ENCODE assay signal across 33 cellular contexts in genomic region chr6:57248311-57248895, GRCh38. TPM values are rescaled to one million over a fixed set of nuclear protein-coding genes. Genes with fewer than 3 reads are reported as not detected.
A peak's percentile ranks its signal among the peaks of the same experiment; 100 is the strongest.
DNase-seq lines count a peak whose midpoint lies in the region; ATAC-seq, FAIRE-seq and TF ChIP-seq lines count a peak whose summit lies in the region.
"Had no signal": no experiment of that assay in that cellular context is flagged by ENCODE, and none has a peak within 500 bp of the region (broad histone marks: within the 10 kb centered on the region; RNA-seq: fewer than 3 reads in every experiment).

No MANE protein-coding gene starts in this region.

- H3K27ac Mint-ChIP-seq in stimulated activated memory B cell treated with anti-CD40 and anti-IgM and Interleukin-4, amounts not matched to agents 10 μg/mL and 1 μg/mL and 100 μg/mL, for 72 hours, result no peak overlapping the region
- H3K27ac Mint-ChIP-seq: activated T-cell treated with anti-CD3 and anti-CD28 coated beads, Interleukin-2, amount 50 U/mL, for 24 hours; CD4-positive, CD25-positive, alpha-beta regulatory T cell; immature natural killer cell; nephron progenitor cell; stimulated activated effector memory CD8-positive, alpha-beta T cell treated with anti-CD3 and anti-CD28 coated beads, Interleukin-12 subunit alpha, Interleukin-12 subunit beta, amount 100 ng/mL, for 72 hours had no signal

- TF ChIP-seq EP300 in K562 (IDR thresholded peaks at IDR 0.05; ENCODE audit: low read length), result no peak

- H3K9ac ChIP-seq in DND-41 (ENCODE audit: low read depth, low read length) (no peak overlapping the region), K562 (ENCODE audit: insufficient read depth in 1 of 2, low read depth in 2 of 2, low read length in 2 of 2) (no peak overlapping the region)

- H3K36me3 ChIP-seq in DND-41 (ENCODE audit: insufficient read depth, low read length) (no peaks in the 10 kb centered on the region), K562 (ENCODE audit: control insufficient read depth, insufficient read depth, low read length) (no peaks in the 10 kb centered on the region)
- H3K36me3 ChIP-seq: cardiac muscle cell, WERI-Rb-1 had no signal

- no TSS peak for BruUV-seq in K562 (replicated peaks; lab: Mats Ljungman, UMichigan)

- H2AFZ ChIP-seq in DND-41 (ENCODE audit: low read depth, low read length) (no peak overlapping the region), K562 (ENCODE audit: low read depth, low read length) (no peak overlapping the region)
- H2AFZ ChIP-seq: PC-9 had no signal

- peaks cover 9% of the 10 kb centered on the region for H3K27me3 Mint-ChIP-seq in stimulated activated memory B cell treated with anti-CD40 and anti-IgM and Interleukin-4, amounts not matched to agents 10 μg/mL and 1 μg/mL and 100 μg/mL, for 72 hours
- H3K27me3 Mint-ChIP-seq: activated T-cell treated with anti-CD3 and anti-CD28 coated beads, Interleukin-2, amount 50 U/mL, for 24 hours had no signal

- H3K4me1 ChIP-seq in DND-41 (ENCODE audit: insufficient read depth, low read length), result no peaks in the 10 kb centered on the region
- H3K4me1 ChIP-seq in K562 (replicated peaks in 1 of 2; ENCODE audit: control insufficient read depth in 2 of 2, insufficient read depth in 2 of 2, low read length in 2 of 2), result no peaks in the 10 kb centered on the region

- H3K4me3 Mint-ChIP-seq in stimulated activated memory B cell treated with anti-CD40 and anti-IgM and Interleukin-4, amounts not matched to agents 10 μg/mL and 1 μg/mL and 100 μg/mL, for 72 hours, result no peak overlapping the region
- H3K4me3 Mint-ChIP-seq: activated T-cell treated with anti-CD3 and anti-CD28 coated beads, Interleukin-2, amount 50 U/mL, for 24 hours; CD4-positive, CD25-positive, alpha-beta regulatory T cell; immature natural killer cell; nephron progenitor cell; stimulated activated effector memory CD8-positive, alpha-beta T cell treated with anti-CD3 and anti-CD28 coated beads, Interleukin-12 subunit alpha, Interleukin-12 subunit beta, amount 100 ng/mL, for 72 hours had no signal

- intact Hi-C loops in K562 (cut with micrococcal nuclease), result no loop called here

- H3K4me2 ChIP-seq in DND-41 (ENCODE audit: insufficient read depth, low read length) (no peak overlapping the region), K562 (ENCODE audit: insufficient read depth, low read length) (no peak overlapping the region)
- H3K4me2 ChIP-seq: PC-9 had no signal

- peak; percentile 37; the same call in 2 of the 3 replicates for ATAC-seq in DND-41 (ENCODE audit: insufficient read depth, low read depth)
- peak; percentile 95 for ATAC-seq in K562
- no peak for ATAC-seq in GM18861 (IDR thresholded peaks at IDR 0.05; ENCODE audit: unreplicated experiment)
- ATAC-seq in stimulated activated memory B cell treated with anti-CD40 and anti-IgM and Interleukin-4, amounts not matched to agents 10 μg/mL and 1 μg/mL and 100 μg/mL, for 72 hours, result no peak
- ATAC-seq: left colon; stimulated activated effector memory CD8-positive, alpha-beta T cell treated with anti-CD3 and anti-CD28 coated beads, Interleukin-12 subunit alpha, Interleukin-12 subunit beta, amount 100 ng/mL, for 72 hours had no signal

- no peak for TF ChIP-seq RAD21 in K562 (CRISPR knock-in tag; conservative IDR thresholded peaks at IDR 0.05 in 1 of 2, IDR thresholded peaks at IDR 0.05 in 1 of 2)

- peak; percentile 37 for FAIRE-seq in K562 (lab: Jason Lieb, UNC)
- FAIRE-seq: astrocyte, colon, GM12891, H1 had no signal

- TF ChIP-seq CTCF in DND-41 (IDR thresholded peaks at IDR 0.05; ENCODE audit: borderline replicate concordance, extremely low read depth, low read length, poor library complexity, severe bottlenecking) (no peak), K562 (IDR thresholded peaks at IDR 0.05 in 2 of 3, conservative IDR thresholded peaks at IDR 0.05 in 1 of 3; ENCODE audit: insufficient read depth in 2 of 3, low read depth in 1 of 3, low read length in 3 of 3) (no peak)

- H3K27me3 ChIP-seq in DND-41 (ENCODE audit: insufficient read depth, low read length, poor library complexity), result no peaks in the 10 kb centered on the region
- H3K27me3 ChIP-seq in K562 (ENCODE audit: control insufficient read depth in 2 of 2, insufficient read depth in 2 of 2, low read length in 2 of 2), result no peaks in the 10 kb centered on the region; a peak in 1 of 5 replicates
- H3K27me3 ChIP-seq: cardiac muscle cell had no signal

- CTCF ChIA-PET in K562 (lab: Yijun Ruan, JAX; ENCODE audit: low intra/inter-chr PET ratio), result no interaction called here

- H3K4me3 ChIP-seq in DND-41 (ENCODE audit: low read depth in 1 of 2, low read length in 2 of 2) (no peak overlapping the region), K562 (no peak overlapping the region)
- H3K4me3 ChIP-seq: cardiac muscle cell, PC-9 had no signal

- no peaks in the 10 kb centered on the region for H3K9me3 ChIP-seq in DND-41 (ENCODE audit: insufficient read depth, low read length, severe bottlenecking)
- H3K9me3 ChIP-seq in K562 (replicated peaks; ENCODE audit: control insufficient read depth, insufficient read depth, low read depth, low read length), result no peaks in the 10 kb centered on the region

- in situ Hi-C loops in ACHN (cut with HindIII; ENCODE audit: low pct_ligation_motif_present, low pct_unique_long_range_greater_than_20kb, low sequenced_read_pairs) (no loop called here), K562 (cut with MboI) (no loop called here)

- TF ChIP-seq POLR2A in K562 (conservative IDR thresholded peaks at IDR 0.05), result no peak

- DNase-seq in ACHN (peak; percentile 15), DND-41 (no peak), NCI-H69 (lab: John Stamatoyannopoulos, UW) (peak; percentile 43), K562 (ENCODE audit: extremely low read depth in 1 of 4, low spot score in 3 of 4) (peak in 2 of 4 experiments; percentile 40 to 41), mesenteric fat pad (ENCODE audit: low spot score) (no peak)
- DNase-seq: activated CD4-positive, alpha-beta T cell treated with anti-CD3 and anti-CD28 coated beads for 48 hours; activated gamma-delta T cell treated with Interleukin-2 at 50 U/mL for 16 hours; activated T-cell treated with anti-CD3 and anti-CD28 coated beads, Interleukin-2, amount 50 U/mL, for 24 hours; CD4-positive, CD25-positive, alpha-beta regulatory T cell; DMS153; hippocampal formation; immature natural killer cell; Kasumi-1; left colon; mammary epithelial cell; NCI-H1048; NCI-H2107; NCI-H510A treated with DMSO at 0.1 percent for 48 hours; nephron progenitor cell; PC-9; Right ventricle myocardium superior; stimulated activated CD4-positive, alpha-beta T cell treated with anti-CD3 and anti-CD28 coated beads, Interleukin-15, amount 100 ng/mL, for 24 hours; trophoblast cell; WERI-Rb-1 had no signal

- H3K36me3 Mint-ChIP-seq in stimulated activated memory B cell treated with anti-CD40 and anti-IgM and Interleukin-4, amounts not matched to agents 10 μg/mL and 1 μg/mL and 100 μg/mL, for 72 hours, result no peaks in the 10 kb centered on the region
- H3K36me3 Mint-ChIP-seq: CD4-positive, CD25-positive, alpha-beta regulatory T cell; immature natural killer cell; stimulated activated effector memory CD8-positive, alpha-beta T cell treated with anti-CD3 and anti-CD28 coated beads, Interleukin-12 subunit alpha, Interleukin-12 subunit beta, amount 100 ng/mL, for 72 hours had no signal

- POLR2A ChIA-PET in K562 (lab: Yijun Ruan, JAX), result interaction anchor here (1.6 kb wide), 1 partner anchor 15 kb away, joined by 5 read pairs; no protein-coding TSS in a partner anchor

- H3K9me3 Mint-ChIP-seq in stimulated activated memory B cell treated with anti-CD40 and anti-IgM and Interleukin-4, amounts not matched to agents 10 μg/mL and 1 μg/mL and 100 μg/mL, for 72 hours, result no peaks in the 10 kb centered on the region
- H3K9me3 Mint-ChIP-seq: activated T-cell treated with anti-CD3 and anti-CD28 coated beads, Interleukin-2, amount 50 U/mL, for 24 hours; immature natural killer cell; nephron progenitor cell; stimulated activated effector memory CD8-positive, alpha-beta T cell treated with anti-CD3 and anti-CD28 coated beads, Interleukin-12 subunit alpha, Interleukin-12 subunit beta, amount 100 ng/mL, for 72 hours had no signal

- H3K79me2 ChIP-seq in DND-41 (ENCODE audit: insufficient read depth, low read length) (no peaks in the 10 kb centered on the region), K562 (ENCODE audit: control insufficient read depth, insufficient read depth, low read length) (no peaks in the 10 kb centered on the region)

- H3K9me1 ChIP-seq in K562 (ENCODE audit: control insufficient read depth, insufficient read depth, low read length), result no peaks in the 10 kb centered on the region

- 23% methylated on average over 2 of the region's 2 CpGs for WGBS in K562 (ENCODE audit: insufficient coverage, low coverage, missing lambda C conversion rate)

- no peaks in the 10 kb centered on the region for H3K4me1 Mint-ChIP-seq in stimulated activated memory B cell treated with anti-CD40 and anti-IgM and Interleukin-4, amounts not matched to agents 10 μg/mL and 1 μg/mL and 100 μg/mL, for 72 hours
- H3K4me1 Mint-ChIP-seq: CD4-positive, CD25-positive, alpha-beta regulatory T cell; immature natural killer cell; stimulated activated effector memory CD8-positive, alpha-beta T cell treated with anti-CD3 and anti-CD28 coated beads, Interleukin-12 subunit alpha, Interleukin-12 subunit beta, amount 100 ng/mL, for 72 hours had no signal

- H3K27ac ChIP-seq in DND-41 (ENCODE audit: low read length), result no peak overlapping the region
- no peak overlapping the region for H3K27ac ChIP-seq in K562 (ENCODE audit: extremely low read depth, low read depth, low read length)
- H3K27ac ChIP-seq: cardiac muscle cell, HL-60, PC-9, WERI-Rb-1 had no signal

- no peaks in the 10 kb centered on the region for H4K20me1 ChIP-seq in DND-41 (ENCODE audit: insufficient read depth, low read length)
- H4K20me1 ChIP-seq in K562 (replicated peaks; ENCODE audit: control insufficient read depth, insufficient read depth, low read length), result no peaks in the 10 kb centered on the region

RNA-seq across cellular contexts. Expression of gene RAB23, which starts 26.3 kb away (rescaled TPM):
- 2.6 and 13.3 TPM in 2 replicates for total RNA-seq in K562 (2011; cell fraction: chromatin; rRNA removed; ENCODE audit: low replicate concordance)
- total RNA-seq in K562 (2011; cell fraction: nucleolus; rRNA removed), result 2.2 and 3.0 TPM in 2 replicates
- 7.0 and 17.6 TPM in 2 replicates for total RNA-seq in K562 (2011; cell fraction: nucleoplasm; rRNA removed)
- total RNA-seq in K562 (2014; rRNA removed), result 6.0 and 7.1 TPM in 2 replicates
- total RNA-seq in K562 (2014; rRNA removed; fragmentation: Illumina TruSeq; extraction: Trizol), result 15.0 and 16.9 TPM in 2 replicates
- 16.4 and 18.0 TPM in 2 replicates for total RNA-seq in K562 (2015; rRNA removed; fragmentation: Illumina TruSeq; extraction: Trizol)
- 9.4 and 10.0 TPM in 2 replicates for total RNA-seq in K562 (2021)
- 9.6 and 14.1 TPM in 2 replicates for polyA plus RNA-seq in K562 (2011; rRNA removed)
- polyA plus RNA-seq in K562 (2011; cell fraction: cytosol; rRNA removed), result 1.8 and 2.9 TPM in 2 replicates
- polyA plus RNA-seq in K562 (2011; cell fraction: nucleus; rRNA removed), result 5.1 and 7.7 TPM in 2 replicates
- 6.7 and 8.7 TPM in 2 replicates for polyA plus RNA-seq in K562 (2012)
- polyA plus RNA-seq in K562 (2014; fragmentation: Illumina TruSeq; extraction: Trizol), result 10.7 and 14.3 TPM in 2 replicates
- polyA plus RNA-seq in K562 (2014; fragmentation: Nextera tagmentation; extraction: Ambion mirVana), result 1 to 10 TPM; 3.4 to 3.6 TPM
- polyA plus RNA-seq in K562 (2014; rRNA removed), result 8.4 and 10.0 TPM in 2 replicates
- 13.2 and 14.3 TPM in 2 replicates for polyA minus RNA-seq in K562 (2011; rRNA and poly(A)+ RNA removed)
- 3.1 and 3.7 TPM in 2 replicates for polyA minus RNA-seq in K562 (2011; cell fraction: cytosol; rRNA and poly(A)+ RNA removed)
- polyA minus RNA-seq in K562 (2011; cell fraction: nucleus; rRNA and poly(A)+ RNA removed), result 5.1 and 5.7 TPM in 2 replicates
- 9.4 TPM for total RNA-seq in mesenteric fat pad

Comparison
In these comparisons a context has a peak if more than half of its experiments do, and no peak if none do; other contexts are left out.
1. DNase-seq: peak in ACHN (single experiment) and NCI-H69 (single experiment); none in DND-41 (single experiment) and mesenteric fat pad (single experiment).
2. ATAC-seq: peak in DND-41 (single experiment) and K562 (single experiment); none in GM18861 (single experiment) and stimulated activated memory B cell treated with anti-CD40 and anti-IgM and Interleukin-4, amounts not matched to agents 10 μg/mL and 1 μg/mL and 100 μg/mL, for 72 hours (single experiment).